ENCODE assay signal across 13 cellular contexts in genomic region chr11:115126515-115127208, GRCh38.
DNase-seq lines count a peak whose midpoint lies in the region; ATAC-seq, FAIRE-seq and TF ChIP-seq lines count a peak whose summit lies in the region.
"Had no signal": no experiment of that assay in that cellular context is flagged by ENCODE, and none has a peak within 500 bp of the region (broad histone marks: within the 10 kb centered on the region; RNA-seq: fewer than 3 reads in every experiment).

No MANE protein-coding gene starts in this region.

- no peaks in the 10 kb centered on the region for H3K36me3 Mint-ChIP-seq in WTC11
- H3K36me3 Mint-ChIP-seq: activated CD8-positive, alpha-beta memory T cell treated with anti-CD3 and anti-CD28 coated beads, Interleukin-2, amount 10 ng/mL, durations not matched to agents 7 days and 5 days had no signal

- peaks cover under 1% of the 10 kb centered on the region; the same call in 1 of the 2 replicates for H3K9me3 Mint-ChIP-seq in WTC11

- H3K27ac Mint-ChIP-seq in WTC11, result no peak overlapping the region
- H3K27ac Mint-ChIP-seq: activated CD8-positive, alpha-beta memory T cell treated with anti-CD3 and anti-CD28 coated beads, Interleukin-2, amount 10 ng/mL, durations not matched to agents 7 days and 5 days had no signal

- peak; percentile 80 for ATAC-seq in GM19043 (IDR thresholded peaks at IDR 0.05; ENCODE audit: low read depth, unreplicated experiment)
- peak; percentile 91 for ATAC-seq in HG02642 (IDR thresholded peaks at IDR 0.05; ENCODE audit: poor library complexity, unreplicated experiment)
- ATAC-seq in HG03460 (IDR thresholded peaks at IDR 0.05; ENCODE audit: unreplicated experiment), result peak; percentile 65
- ATAC-seq in WTC11, result no peak
- ATAC-seq: activated CD8-positive, alpha-beta memory T cell treated with anti-CD3 and anti-CD28 coated beads, Interleukin-2, amount 10 ng/mL, durations not matched to agents 7 days and 5 days; esophagus mucosa; pancreas had no signal

- CTCF ChIA-PET in WTC11 (lab: Charles Lee), result no interaction called here

- no peak overlapping the region for H3K4me3 Mint-ChIP-seq in WTC11
- H3K4me3 Mint-ChIP-seq: activated CD8-positive, alpha-beta memory T cell treated with anti-CD3 and anti-CD28 coated beads, Interleukin-2, amount 10 ng/mL, durations not matched to agents 7 days and 5 days had no signal

- no peaks in the 10 kb centered on the region; the same call in none of the 2 replicates for H3K27me3 Mint-ChIP-seq in WTC11 (ENCODE audit: low read depth)
- H3K27me3 Mint-ChIP-seq: activated CD8-positive, alpha-beta memory T cell treated with anti-CD3 and anti-CD28 coated beads, Interleukin-2, amount 10 ng/mL, durations not matched to agents 7 days and 5 days had no signal

- peaks cover 8% of the 10 kb centered on the region for H3K4me1 Mint-ChIP-seq in WTC11
- H3K4me1 Mint-ChIP-seq: activated CD8-positive, alpha-beta memory T cell treated with anti-CD3 and anti-CD28 coated beads, Interleukin-2, amount 10 ng/mL, durations not matched to agents 7 days and 5 days had no signal

- POLR2A ChIA-PET in WTC11 (lab: Charles Lee), result no interaction called here

- no peak for TF ChIP-seq CTCF in WTC11 (IDR thresholded peaks at IDR 0.05)

- DNase-seq in D341Med (ENCODE audit: low spot score) (peak; percentile 49), WTC11 (ENCODE audit: low spot score) (no peak), RCC 7860 (ENCODE audit: low spot score) (no peak), SW480 (ENCODE audit: low spot score) (no peak), NCI-H2029 (lab: John Stamatoyannopoulos, UW) (no peak)
- DNase-seq: activated CD8-positive, alpha-beta memory T cell treated with anti-CD3 and anti-CD28 coated beads, Interleukin-2, amount 10 ng/mL, durations not matched to agents 7 days and 5 days; left ventricle myocardium inferior; NCI-H2081; pancreas had no signal

- FAIRE-seq in RCC 7860 (lab: Jason Lieb, UNC), result no peak
- FAIRE-seq: pancreas had no signal

TF ChIP-seq in WTC11, 78 proteins besides CTCF, POLR2A, EP300 and RAD21:
- TF ChIP-seq ZBTB21 (CRISPR knock-in tag; IDR thresholded peaks at IDR 0.05; ENCODE audit: borderline replicate concordance) (no peak), ERG (CRISPR knock-in tag; IDR thresholded peaks at IDR 0.05) (no peak)
